ENCODE assay signal across 22 cellular contexts in the genomic region with DNA sequence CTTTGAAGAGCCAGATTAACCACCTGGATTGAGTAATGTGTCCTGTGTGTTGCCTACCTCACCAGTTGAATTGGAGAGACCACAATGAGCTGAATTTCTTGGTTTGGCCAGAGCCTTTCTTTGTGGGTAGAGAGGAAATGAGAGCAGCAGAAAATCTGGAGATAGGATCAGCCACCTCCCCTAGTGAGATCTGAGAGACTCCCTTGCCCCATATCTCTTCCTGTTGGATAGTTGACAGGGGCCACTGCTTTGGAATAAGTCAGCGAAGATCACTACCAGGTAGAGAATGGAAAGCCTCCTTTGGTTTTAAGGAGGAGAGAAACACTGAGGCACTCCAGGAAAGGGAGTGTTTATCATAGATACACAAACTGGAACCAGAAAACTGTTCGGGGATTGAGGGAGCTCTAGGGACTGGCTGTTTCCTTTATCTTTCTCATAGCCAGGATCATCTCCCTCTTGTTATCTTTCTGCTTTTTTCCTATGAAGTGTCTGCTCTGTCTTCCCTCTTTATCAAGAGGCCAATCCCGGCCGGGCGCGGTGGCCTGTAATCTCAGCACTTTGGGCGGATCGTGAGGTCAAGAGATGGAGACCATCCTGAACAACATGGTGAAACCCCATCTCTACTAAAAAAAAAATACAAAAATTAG. TPM values are rescaled to one million over a fixed set of nuclear protein-coding genes. Genes with fewer than 3 reads are reported as not detected.
DNase-seq lines count a peak whose midpoint lies in the region; ATAC-seq, FAIRE-seq and TF ChIP-seq lines count a peak whose summit lies in the region.
"Had no signal": no experiment of that assay in that cellular context is flagged by ENCODE, and none has a peak within 500 bp of the region (broad histone marks: within the 10 kb centered on the region; RNA-seq: fewer than 3 reads in every experiment).

No MANE protein-coding gene starts in this region.

- no peak overlapping the region for H3K56ac ChIP-seq in IMR-90 (ENCODE audit: extremely low read depth, insufficient read depth, low read length)

- H3K9ac ChIP-seq in IMR-90 (ENCODE audit: low read depth, low read length), result no peak overlapping the region
- H3K9ac ChIP-seq: BLaER1 had no signal

- H3K9me3 Mint-ChIP-seq in dendritic cell treated with granulocyte-macrophage colony-stimulating factor and Interleukin-4, amounts not matched to agents 40 ng/mL and 50 ng/mL, for 4 days, result no peaks in the 10 kb centered on the region
- H3K9me3 Mint-ChIP-seq: CD4-positive, alpha-beta memory T cell had no signal

- H3K36me3 Mint-ChIP-seq in dendritic cell treated with granulocyte-macrophage colony-stimulating factor and Interleukin-4, amounts not matched to agents 40 ng/mL and 50 ng/mL, for 4 days (ENCODE audit: low read depth), result no peaks in the 10 kb centered on the region
- H3K36me3 Mint-ChIP-seq: CD4-positive, alpha-beta memory T cell had no signal

- WGBS in IMR-90 (ENCODE audit: extremely low coverage in 2 of 2, insufficient read length in 1 of 2), 2 experiments, result no CpG with 5 or more reads among the region's 8 CpGs

- BruUV-seq in IMR-90 (replicated peaks; lab: Mats Ljungman, UMichigan), result no TSS peak

- intact Hi-C loops in IMR-90 (cut with micrococcal nuclease), result no loop called here
- intact Hi-C loops in dendritic cell treated with granulocyte-macrophage colony-stimulating factor and Interleukin-4, amounts not matched to agents 40 ng/mL and 50 ng/mL, for 4 days (cut with micrococcal nuclease), result loop anchor here (10.0 kb wide), 1 partner anchor 69 kb away; no protein-coding TSS in a partner anchor

- no peak overlapping the region for H3K23ac ChIP-seq in IMR-90 (ENCODE audit: low read depth, low read length)

- H3K27me3 ChIP-seq in ACC112 (ENCODE audit: insufficient read depth, low read length) (no peaks in the 10 kb centered on the region), IMR-90 (ENCODE audit: control insufficient read depth, insufficient read depth, low read length) (no peaks in the 10 kb centered on the region)
- H3K27me3 ChIP-seq: BLaER1, SJSA1 had no signal

- no peak overlapping the region for H4K5ac ChIP-seq in IMR-90 (ENCODE audit: low read depth, low read length)

- CTCF ChIA-PET in IMR-90 (lab: Yijun Ruan, JAX), result no interaction called here
- CTCF ChIA-PET in RWPE1 (lab: Yijun Ruan, JAX), result no interaction called here

- no peak overlapping the region; the same call in 1 of the 2 replicates for H3K14ac ChIP-seq in IMR-90 (replicated peaks; ENCODE audit: low read depth, low read length)

- H2BK20ac ChIP-seq in IMR-90 (ENCODE audit: low read depth, low read length), result no peak overlapping the region

- no peak overlapping the region for H3K4me3 Mint-ChIP-seq in dendritic cell treated with granulocyte-macrophage colony-stimulating factor and Interleukin-4, amounts not matched to agents 40 ng/mL and 50 ng/mL, for 4 days
- H3K4me3 Mint-ChIP-seq: CD4-positive, alpha-beta memory T cell had no signal

- H4K20me1 ChIP-seq in IMR-90 (ENCODE audit: insufficient read depth, low read length), result no peaks in the 10 kb centered on the region
- H4K20me1 ChIP-seq: BLaER1 had no signal

- H3K27me3 Mint-ChIP-seq in dendritic cell treated with granulocyte-macrophage colony-stimulating factor and Interleukin-4, amounts not matched to agents 40 ng/mL and 50 ng/mL, for 4 days, result no peaks in the 10 kb centered on the region

- H2BK5ac ChIP-seq in IMR-90 (ENCODE audit: low read depth, low read length, poor library complexity, severe bottlenecking), result no peak overlapping the region

- TF ChIP-seq CTCF in IMR-90 (conservative IDR thresholded peaks at IDR 0.05; ENCODE audit: low read depth, low read length), result no peak
- TF ChIP-seq CTCF in RWPE1 (conservative IDR thresholded peaks at IDR 0.05; ENCODE audit: low read depth), result no peak

- 0 out of 2 replicates have a peak overlapping the region, but pooled peaks have one; percentile 51 for H2BK120ac ChIP-seq in IMR-90 (ENCODE audit: low read depth, low read length)

- DNase-seq in IMR-90 (no peak), RWPE1 (ENCODE audit: low spot score) (no peak), D341Med (ENCODE audit: low spot score) (no peak), urothelium cell line (ENCODE audit: low spot score) (no peak), NCI-H1694 (lab: John Stamatoyannopoulos, UW) (no peak)
- DNase-seq: Calu3; CD4-positive, alpha-beta memory T cell; DMS53; Karpas-422; MV-4-11; NCI-H187; NCI-H2107; NCI-H510A treated with DMSO at 0.1 percent for 48 hours; NCI-H774; SW 1271 had no signal

- no peak overlapping the region for H3K4ac ChIP-seq in IMR-90 (ENCODE audit: low read depth, low read length)

- H2BK15ac ChIP-seq in IMR-90 (ENCODE audit: low read depth, low read length), result peak overlapping the region; percentile 49; the same call in 1 of the 3 replicates

- no peaks in the 10 kb centered on the region for H3K79me1 ChIP-seq in IMR-90 (ENCODE audit: low read depth in 1 of 2, low read length in 2 of 2)

- H3K18ac ChIP-seq in IMR-90 (ENCODE audit: low read depth, low read length), result peak overlapping the region; percentile 9; the same call in 1 of the 2 replicates

- peaks cover 29% of the 10 kb centered on the region for H3K4me1 ChIP-seq in ACC112 (ENCODE audit: control insufficient read depth, insufficient read depth, low read length, unreplicated experiment)
- peaks cover 15% of the 10 kb centered on the region for H3K4me1 ChIP-seq in IMR-90 (ENCODE audit: control insufficient read depth, insufficient read depth, low read length)
- H3K4me1 ChIP-seq: BLaER1 had no signal

- H2AK5ac ChIP-seq in IMR-90 (ENCODE audit: low read depth, low read length), result peak overlapping the region; percentile 56; the same call in 1 of the 2 replicates

- H3K9me1 ChIP-seq in IMR-90 (ENCODE audit: insufficient read depth, low read length), result peaks cover 10% of the 10 kb centered on the region

- H3K27ac ChIP-seq in ACC112 (ENCODE audit: low read depth, low read length) (no peak overlapping the region), IMR-90 (ENCODE audit: insufficient read depth, low read length) (no peak overlapping the region), RWPE1 (peak overlapping the region; percentile 78)
- H3K27ac ChIP-seq: BLaER1, SJSA1 had no signal

- POLR2A ChIA-PET in IMR-90 (lab: Charles Lee; ENCODE audit: unreplicated experiment), result no interaction called here
- POLR2A ChIA-PET in RWPE1 (lab: Yijun Ruan, JAX; ENCODE audit: low non-redundant PET), result no interaction called here

- no peak overlapping the region for H2AK9ac ChIP-seq in IMR-90 (replicated peaks; ENCODE audit: low read depth, low read length, poor library complexity)

- H3K4me1 Mint-ChIP-seq in dendritic cell treated with granulocyte-macrophage colony-stimulating factor and Interleukin-4, amounts not matched to agents 40 ng/mL and 50 ng/mL, for 4 days (ENCODE audit: low read depth), result peaks cover 59% of the 10 kb centered on the region
- H3K4me1 Mint-ChIP-seq: CD4-positive, alpha-beta memory T cell had no signal

- H3K4me3 ChIP-seq in ACC112 (ENCODE audit: low read depth, low read length) (no peak overlapping the region), IMR-90 (ENCODE audit: insufficient read depth, low read depth, low read length) (no peak overlapping the region)
- H3K4me3 ChIP-seq: BLaER1, SJSA1 had no signal

- H3K9me3 ChIP-seq in IMR-90 (ENCODE audit: control insufficient read depth, insufficient read depth, low read length), result no peaks in the 10 kb centered on the region
- H3K9me3 ChIP-seq: BLaER1, SJSA1 had no signal

- in situ Hi-C loops in IMR-90 (cut with MboI; ENCODE audit: low sequenced_read_pairs), result no loop called here

- dilution Hi-C loops in IMR-90 (cut with HindIII; ENCODE audit: low sequenced_read_pairs, unreplicated experiment), result no loop called here

- no peak for TF ChIP-seq POLR2A in IMR-90 (IDR thresholded peaks at IDR 0.05; ENCODE audit: low read depth, low read length)

- peak overlapping the region; percentile 51 for H2AFZ ChIP-seq in ACC112 (ENCODE audit: low read length, unreplicated experiment)
- no peak overlapping the region for H2AFZ ChIP-seq in IMR-90 (replicated peaks; ENCODE audit: low read length, poor library complexity)

- peak overlapping the region; percentile 17; the same call in 1 of the 2 replicates for H4K91ac ChIP-seq in IMR-90 (ENCODE audit: insufficient read depth, low read depth, low read length)

- no peak overlapping the region for H3K4me2 ChIP-seq in IMR-90 (ENCODE audit: low read depth, low read length)
- H3K4me2 ChIP-seq: BLaER1 had no signal

- no peaks in the 10 kb centered on the region for H3K36me3 ChIP-seq in ACC112 (ENCODE audit: insufficient read depth, low read length)
- no peaks in the 10 kb centered on the region for H3K36me3 ChIP-seq in IMR-90 (ENCODE audit: control insufficient read depth, insufficient read depth, low read length)
- H3K36me3 ChIP-seq: BLaER1, SJSA1 had no signal

- no peak for ATAC-seq in IMR-90 (ENCODE audit: low read depth)
- no peak for ATAC-seq in HG03571 (IDR thresholded peaks at IDR 0.05; ENCODE audit: unreplicated experiment)

- peak overlapping the region; percentile 95 for H3K27ac Mint-ChIP-seq in dendritic cell treated with granulocyte-macrophage colony-stimulating factor and Interleukin-4, amounts not matched to agents 40 ng/mL and 50 ng/mL, for 4 days

- no peak for FAIRE-seq in urothelium cell line (lab: Jason Lieb, UNC)
- FAIRE-seq: GM19239, H1 had no signal

- TF ChIP-seq RAD21 in IMR-90 (IDR thresholded peaks at IDR 0.05; ENCODE audit: low read length), result no peak

- H4K8ac ChIP-seq in IMR-90 (ENCODE audit: low read depth in 2 of 2, low read length in 2 of 2), result peak overlapping the region in 1 of 2 experiments; percentile 25; a peak in 1 of 4 replicates

- no peaks in the 10 kb centered on the region for H3K79me2 ChIP-seq in ACC112 (ENCODE audit: control insufficient read depth, insufficient read depth, low read length, unreplicated experiment)

TF ChIP-seq in IMR-90, 13 proteins besides CTCF, POLR2A, EP300 and RAD21 (continues in another document):
- TF ChIP-seq CHD1 (IDR thresholded peaks at IDR 0.05; ENCODE audit: low read depth, low read length) (no peak), FOS (IDR thresholded peaks at IDR 0.05; ENCODE audit: low read depth, low read length) (no peak), RCOR1 (IDR thresholded peaks at IDR 0.05; ENCODE audit: insufficient replicate concordance, low read length) (no peak), BHLHE40 (IDR thresholded peaks at IDR 0.05; ENCODE audit: low read depth, low read length) (no peak)
- TF ChIP-seq, protein P1, sequence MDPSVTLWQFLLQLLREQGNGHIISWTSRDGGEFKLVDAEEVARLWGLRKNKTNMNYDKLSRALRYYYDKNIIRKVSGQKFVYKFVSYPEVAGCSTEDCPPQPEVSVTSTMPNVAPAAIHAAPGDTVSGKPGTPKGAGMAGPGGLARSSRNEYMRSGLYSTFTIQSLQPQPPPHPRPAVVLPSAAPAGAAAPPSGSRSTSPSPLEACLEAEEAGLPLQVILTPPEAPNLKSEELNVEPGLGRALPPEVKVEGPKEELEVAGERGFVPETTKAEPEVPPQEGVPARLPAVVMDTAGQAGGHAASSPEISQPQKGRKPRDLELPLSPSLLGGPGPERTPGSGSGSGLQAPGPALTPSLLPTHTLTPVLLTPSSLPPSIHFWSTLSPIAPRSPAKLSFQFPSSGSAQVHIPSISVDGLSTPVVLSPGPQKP (IDR thresholded peaks at IDR 0.05; ENCODE audit: borderline replicate concordance, low read depth, low read length), result no peak

RNA-seq across cellular contexts. Expression of gene ZNF326, which starts 21.3 kb away (rescaled TPM):
- 4.5 and 10.0 TPM in 2 replicates for total RNA-seq in IMR-90 (2012; rRNA removed)
- 13.1 and 17.0 TPM in 2 replicates for polyA plus RNA-seq in IMR-90 (2012; rRNA removed)
- polyA plus RNA-seq in IMR-90 (2012; cell fraction: cytosol; rRNA removed), result 3.3 and 3.7 TPM in 2 replicates
- polyA plus RNA-seq in IMR-90 (2012; cell fraction: nucleus; rRNA removed; ENCODE audit: low replicate concordance), result 8.9 and 23.9 TPM in 2 replicates
